9 cellular contexts compared by ENCODE assay signal in the genomic region with DNA sequence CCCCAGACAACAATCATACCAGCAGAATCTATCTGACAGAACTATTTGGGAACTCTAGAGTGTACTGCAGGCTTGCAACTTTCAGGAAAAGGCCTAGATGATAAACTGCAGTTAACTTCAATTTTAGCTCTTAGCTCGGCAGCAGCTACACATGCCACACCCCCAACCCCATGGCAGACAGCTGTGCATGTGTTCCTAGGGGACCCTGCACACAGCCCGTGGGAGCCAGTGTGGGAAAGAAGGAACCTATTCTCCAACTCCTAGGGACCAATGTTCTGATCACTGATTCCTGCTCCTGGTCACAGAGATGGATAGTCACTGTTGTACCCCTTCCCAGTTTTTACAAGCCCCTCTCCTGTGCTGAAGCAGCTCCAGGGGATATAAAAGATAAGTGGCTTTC.
"Had no signal": no experiment of that assay in that cellular context is flagged by ENCODE, and none has a peak within 500 bp of the region (broad histone marks: within the 10 kb centered on the region; RNA-seq: fewer than 3 reads in every experiment).

No MANE protein-coding gene starts in this region.

- H3K4me1 ChIP-seq: HAP-1 had no signal

- H3K9me3 ChIP-seq: HAP-1 had no signal

- ATAC-seq: HCT116, HepG2 had no signal

- H3K27me3 Mint-ChIP-seq: IgD-negative memory B cell had no signal

- H3K4me1 Mint-ChIP-seq: IgD-negative memory B cell had no signal

- H3K4me3 ChIP-seq: GM23248, HAP-1 had no signal

- H3K9ac ChIP-seq: GM23248 had no signal

- H3K9me3 Mint-ChIP-seq: HFFc6 had no signal

- H3K36me3 ChIP-seq: HAP-1 had no signal

- DNase-seq: GM23248, GOT3, H7, HFFc6 had no signal

- H3K4me3 Mint-ChIP-seq: HFFc6, IgD-negative memory B cell had no signal

- H3K36me3 Mint-ChIP-seq: IgD-negative memory B cell had no signal

- H3K27ac ChIP-seq: GM23248, HL-60 had no signal

- H3K27ac Mint-ChIP-seq: HFFc6, IgD-negative memory B cell had no signal
